8 cellular contexts compared by ENCODE assay signal in the genomic region with DNA sequence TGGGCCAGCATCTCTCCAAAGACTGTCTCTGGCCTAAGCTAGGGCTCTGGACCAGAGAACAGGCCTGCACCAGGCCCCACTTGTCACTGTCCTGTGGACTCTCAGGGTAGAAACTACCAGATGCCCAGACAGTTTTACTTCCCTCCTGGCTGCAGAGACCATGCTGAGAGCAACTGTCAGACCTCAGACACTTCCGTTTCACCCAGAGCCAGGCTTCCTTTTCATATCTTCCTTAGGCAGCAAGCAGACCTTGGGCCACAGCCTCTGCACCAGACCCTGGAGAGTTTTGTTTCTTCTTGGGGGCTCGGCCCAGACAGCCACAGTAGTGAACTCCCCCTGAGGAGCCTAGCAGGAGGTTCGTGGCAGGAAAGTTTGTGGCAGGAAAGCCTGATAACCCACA. TPM values are rescaled to one million over a fixed set of nuclear protein-coding genes. Genes with fewer than 3 reads are reported as not detected.
DNase-seq lines count a peak whose midpoint lies in the region; ATAC-seq lines count a peak whose summit lies in the region.

No MANE protein-coding gene starts in this region.

- no peak overlapping the region for H3K14ac ChIP-seq in trophoblast cell (ENCODE audit: low read length)

- no peaks in the 10 kb centered on the region for H3K27me3 Mint-ChIP-seq in T-helper 17 cell

- H3K9me3 ChIP-seq in T-helper 17 cell (ENCODE audit: control insufficient read depth, low read length, poor library complexity, severe bottlenecking) (no peaks in the 10 kb centered on the region), trophoblast cell (ENCODE audit: insufficient read depth, low read depth, low read length) (no peaks in the 10 kb centered on the region)

- H3K4me1 Mint-ChIP-seq in T-helper 17 cell, result peaks cover 49% of the 10 kb centered on the region

- H3K4me1 ChIP-seq in trophoblast cell (ENCODE audit: control insufficient read depth in 1 of 2, insufficient read depth in 2 of 2, low read length in 2 of 2), result peaks cover 13 to 22% of the 10 kb centered on the region in 2 experiments

- no peaks in the 10 kb centered on the region for H3K36me3 ChIP-seq in trophoblast cell (ENCODE audit: control insufficient read depth in 1 of 2, insufficient read depth in 2 of 2, low read length in 2 of 2)

- WGBS in trophoblast cell (ENCODE audit: extremely low coverage, insufficient coverage, insufficient read length), result no CpG with 5 or more reads among the region's 3 CpGs

- H3K4me2 ChIP-seq in trophoblast cell (ENCODE audit: low read length), result no peak overlapping the region

- H4K91ac ChIP-seq in trophoblast cell (ENCODE audit: low read depth, low read length), result no peak overlapping the region

- H4K12ac ChIP-seq in trophoblast cell (ENCODE audit: low read depth, low read length), result no peak overlapping the region

- H3K27ac ChIP-seq in trophoblast cell (ENCODE audit: low read depth, low read length), result no peak overlapping the region

- peak; percentile 27 for DNase-seq in stimulated activated CD4-positive, alpha-beta T cell treated with anti-CD3 and anti-CD28 coated beads, Interleukin-15, amount 100 ng/mL, for 24 hours
- DNase-seq in stimulated activated CD4-positive, alpha-beta T cell treated with anti-CD3 and anti-CD28 coated beads, Interleukin-1b, Interleukin-23, amount 100 ng/mL, for 48 hours, result no peak
- DNase-seq in T-helper 17 cell (no peak), medulla oblongata (ENCODE audit: extremely low spot score) (peak; percentile 82), NCI-H128 (lab: John Stamatoyannopoulos, UW; ENCODE audit: unreplicated experiment) (no peak), iPS-NIHi7 (ENCODE audit: extremely low spot score) (no peak), trophoblast cell (no peak)

- H3K27ac Mint-ChIP-seq in T-helper 17 cell, result peak overlapping the region; percentile 94

- no peaks in the 10 kb centered on the region for H3K27me3 ChIP-seq in trophoblast cell (ENCODE audit: insufficient read depth, low read length)

- no peak overlapping the region for H2BK5ac ChIP-seq in trophoblast cell (ENCODE audit: low read depth, low read length, poor library complexity)

- H3K36me3 Mint-ChIP-seq in T-helper 17 cell (ENCODE audit: low read depth), result no peaks in the 10 kb centered on the region

- no peak overlapping the region for H3K23ac ChIP-seq in trophoblast cell (ENCODE audit: low read length)

- ATAC-seq in HG03064 (IDR thresholded peaks at IDR 0.05; ENCODE audit: low read depth, unreplicated experiment) (peak; percentile 46), T-helper 17 cell (peak; percentile 72)

- H3K18ac ChIP-seq in trophoblast cell (ENCODE audit: low read length), result no peak overlapping the region

- H3K4me3 ChIP-seq in trophoblast cell (ENCODE audit: low read depth, low read length), result no peak overlapping the region

- no peak overlapping the region for H4K8ac ChIP-seq in trophoblast cell (ENCODE audit: low read depth, low read length)

- peaks cover 2% of the 10 kb centered on the region for H3K79me1 ChIP-seq in trophoblast cell (ENCODE audit: low read length)

- no peaks in the 10 kb centered on the region for H3K79me2 ChIP-seq in trophoblast cell (ENCODE audit: control insufficient read depth, insufficient read depth, low read length, poor library complexity)

- no peak overlapping the region for H2AK5ac ChIP-seq in trophoblast cell (ENCODE audit: low read length)

- no peak overlapping the region for H3K4ac ChIP-seq in trophoblast cell (ENCODE audit: low read depth, low read length)

- H3K9ac ChIP-seq in trophoblast cell (ENCODE audit: low read length), result no peak overlapping the region

- no peak overlapping the region for H2BK12ac ChIP-seq in trophoblast cell (ENCODE audit: low read length)

- H2AFZ ChIP-seq in trophoblast cell (ENCODE audit: insufficient read depth, low read length, poor library complexity), result no peak overlapping the region

- no peak overlapping the region for H2BK120ac ChIP-seq in trophoblast cell (ENCODE audit: insufficient read depth, low read length, poor library complexity)

- peak overlapping the region; percentile 73 for H3K4me3 Mint-ChIP-seq in T-helper 17 cell

RNA-seq across cellular contexts. Expression of gene FCHSD2, which starts 12.1 kb away (rescaled TPM):
- 10 to 100 TPM; 41.1 to 45.0 TPM for total RNA-seq in T-helper 17 cell
- polyA plus RNA-seq in trophoblast cell (2013), result 6.4 and 8.1 TPM in 2 replicates

Comparison
In these comparisons a context has a peak if more than half of its experiments do, and no peak if none do; other contexts are left out.
1. DNase-seq: peak in stimulated activated CD4-positive, alpha-beta T cell treated with anti-CD3 and anti-CD28 coated beads, Interleukin-15, amount 100 ng/mL, for 24 hours (single experiment) and medulla oblongata (single experiment); none in stimulated activated CD4-positive, alpha-beta T cell treated with anti-CD3 and anti-CD28 coated beads, Interleukin-1b, Interleukin-23, amount 100 ng/mL, for 48 hours (single experiment), T-helper 17 cell (0 of 3), NCI-H128 (single experiment), iPS-NIHi7 (single experiment) and trophoblast cell (0 of 2).